Comparison of ENCODE assay signal across 8 cellular contexts in genomic region chr22:24155597-24156145, GRCh38. TPM values are rescaled to one million over a fixed set of nuclear protein-coding genes. Genes with fewer than 3 reads are reported as not detected.
DNase-seq lines count a peak whose midpoint lies in the region; ATAC-seq and FAIRE-seq lines count a peak whose summit lies in the region.

No MANE protein-coding gene starts in this region.

- peak; percentile 79 for FAIRE-seq in GM18507 (lab: Jason Lieb, UNC)

- ATAC-seq in HG03571 (IDR thresholded peaks at IDR 0.05; ENCODE audit: unreplicated experiment) (peak; percentile 20), left ventricle myocardium superior (peak; percentile 75)

- intact Hi-C loops in left ventricle myocardium superior (cut with micrococcal nuclease) (no loop called here), posterior cingulate gyrus (cut with DNase I) (loop anchor here (5.0 kb wide), 1 partner anchor 48 kb away; no protein-coding TSS in a partner anchor)

- DNase-seq in AG08396 (ENCODE audit: low spot score) (peak; percentile 88), GM18507 (ENCODE audit: extremely low spot score, insufficient read length, low read depth) (peak; percentile 45), SKM-1 treated with dmso at 0.1 percent for 144 hours (lab: John Stamatoyannopoulos, UW; ENCODE audit: unreplicated experiment) (peak; percentile 69), amygdala (lab: John Stamatoyannopoulos, UW) (peak in 45 of 56 donors; percentile 15 to 71 (median 43)), left ventricle myocardium superior (peak; percentile 93), posterior cingulate gyrus (peak; percentile 33 to 93 (median 65)), NCI-H187 (lab: John Stamatoyannopoulos, UW) (no peak)

RNA-seq across cellular contexts. Expression of gene SUSD2, which starts 25.6 kb away (rescaled TPM):
- 3.3 TPM for total RNA-seq in left ventricle myocardium superior

Comparison
In these comparisons a context has a peak if more than half of its experiments do, and no peak if none do; other contexts are left out.
1. DNase-seq: peak in AG08396 (single experiment), GM18507 (single experiment), SKM-1 treated with dmso at 0.1 percent for 144 hours (single experiment), amygdala (45 of 56), left ventricle myocardium superior (single experiment) and posterior cingulate gyrus (10 of 10); none in NCI-H187 (0 of 2).